1 cellular context compared by ENCODE assay signal in genomic region chr2:73828818-73829570, GRCh38.
A peak's percentile ranks its signal among the peaks of the same experiment; 100 is the strongest.
TF ChIP-seq lines count a peak whose summit lies in the region.

Gene STAMBP, plus strand, starts transcription at chr2:73828961. Its CDS starts 1,896 bp downstream, at chr2:73830857.

TF ChIP-seq in HepG2, 621 proteins besides CTCF, POLR2A, EP300 and RAD21 (continued from another document and continues in another):
- TF ChIP-seq USF2 (IDR thresholded peaks at IDR 0.05; ENCODE audit: low read depth, low read length) (peak; percentile 57), USF2 (CRISPR knock-in tag; IDR thresholded peaks at IDR 0.05; ENCODE audit: borderline replicate concordance) (peak; percentile 66; the same call in 1 of the 2 replicates), RFX5 (IDR thresholded peaks at IDR 0.05; ENCODE audit: low read depth, low read length) (peak; percentile 60; the same call in 1 of the 2 replicates), ZNF354B (CRISPR knock-in tag; IDR thresholded peaks at IDR 0.05) (no peak), ZNF101 (CRISPR knock-in tag; IDR thresholded peaks at IDR 0.05; ENCODE audit: borderline replicate concordance, low read depth) (no peak), MNT (IDR thresholded peaks at IDR 0.05) (peak; percentile 11; the same call in 1 of the 2 replicates), STAG1 (CRISPR knock-in tag; IDR thresholded peaks at IDR 0.05) (no peak), ZNF747 (CRISPR knock-in tag; IDR thresholded peaks at IDR 0.05; ENCODE audit: borderline replicate concordance) (peak; percentile 82; the same call in 1 of the 2 replicates), RELA (CRISPR knock-in tag; IDR thresholded peaks at IDR 0.05) (no peak), ATF6 (CRISPR knock-in tag; conservative IDR thresholded peaks at IDR 0.05) (no peak), POGK (CRISPR knock-in tag; conservative IDR thresholded peaks at IDR 0.05) (no peak; the same call in 1 of the 2 replicates), CEBPG (CRISPR knock-in tag; IDR thresholded peaks at IDR 0.05) (0 out of 2 replicates have a peak, but pooled peaks have one; percentile 19), XBP1 (CRISPR knock-in tag; IDR thresholded peaks at IDR 0.05) (no peak), NFE2L2 (IDR thresholded peaks at IDR 0.05; ENCODE audit: low read length) (no peak), TCF7L2 (IDR thresholded peaks at IDR 0.05; ENCODE audit: low read depth, low read length) (no peak), RCOR2 (CRISPR knock-in tag; IDR thresholded peaks at IDR 0.05) (no peak), HNRNPK (IDR thresholded peaks at IDR 0.05; ENCODE audit: low read depth, low read length, poor library complexity, severe bottlenecking) (no peak), AGO2 (optimal IDR thresholded peaks at IDR 0.05; ENCODE audit: low read depth, low read length) (peak; percentile 75), ZFP36L2 (CRISPR knock-in tag; IDR thresholded peaks at IDR 0.05) (0 out of 2 replicates have a peak, but pooled peaks have one; percentile 15), ZNF512 (CRISPR knock-in tag; IDR thresholded peaks at IDR 0.05) (no peak), GMEB1 (CRISPR knock-in tag; IDR thresholded peaks at IDR 0.05; ENCODE audit: borderline replicate concordance) (peak; percentile 80), ZNF780A (CRISPR knock-in tag; IDR thresholded peaks at IDR 0.05) (no peak), DZIP1 (CRISPR knock-in tag; IDR thresholded peaks at IDR 0.05) (no peak; the same call in 1 of the 2 replicates), ZNF512B (CRISPR knock-in tag; IDR thresholded peaks at IDR 0.05; ENCODE audit: borderline replicate concordance) (no peak), HHEX (CRISPR knock-in tag; IDR thresholded peaks at IDR 0.05) (no peak), CBX5 (CRISPR knock-in tag; IDR thresholded peaks at IDR 0.05; ENCODE audit: borderline replicate concordance) (0 out of 2 replicates have a peak, but pooled peaks have one; percentile 32), RARA (CRISPR knock-in tag; IDR thresholded peaks at IDR 0.05) (peak; percentile 39; the same call in 1 of the 2 replicates), ZNF207 (IDR thresholded peaks at IDR 0.05; ENCODE audit: borderline replicate concordance) (no peak), TOE1 (CRISPR knock-in tag; IDR thresholded peaks at IDR 0.05) (no peak; the same call in 1 of the 2 replicates), ZNF576 (CRISPR knock-in tag; IDR thresholded peaks at IDR 0.05) (no peak), ZBTB21 (CRISPR knock-in tag; IDR thresholded peaks at IDR 0.05) (no peak), ZNF580 (CRISPR knock-in tag; IDR thresholded peaks at IDR 0.05; ENCODE audit: borderline replicate concordance, low read depth) (peak; percentile 52; the same call in 1 of the 2 replicates), SMYD3 (CRISPR knock-in tag; IDR thresholded peaks at IDR 0.05) (0 out of 2 replicates have a peak, but pooled peaks have one; percentile 77), ZNF12 (CRISPR knock-in tag; IDR thresholded peaks at IDR 0.05) (no peak), ZNF816 (CRISPR knock-in tag; IDR thresholded peaks at IDR 0.05; ENCODE audit: borderline replicate concordance) (no peak), ZNF513 (CRISPR knock-in tag; conservative IDR thresholded peaks at IDR 0.05) (no peak), BHLHE40 (IDR thresholded peaks at IDR 0.05; ENCODE audit: low read length) (peak; percentile 63), EZH2 (conservative IDR thresholded peaks at IDR 0.05; ENCODE audit: low read depth, low read length) (no peak), IRF1 (CRISPR knock-in tag; IDR thresholded peaks at IDR 0.05; ENCODE audit: low read depth) (no peak), NFKBIZ (CRISPR knock-in tag; IDR thresholded peaks at IDR 0.05) (no peak), ZNF350 (CRISPR knock-in tag; IDR thresholded peaks at IDR 0.05; ENCODE audit: borderline replicate concordance, low read depth) (peak; percentile 94; the same call in 1 of the 2 replicates)
